Comparison of ENCODE assay signal across 9 cellular contexts in the genomic region with DNA sequence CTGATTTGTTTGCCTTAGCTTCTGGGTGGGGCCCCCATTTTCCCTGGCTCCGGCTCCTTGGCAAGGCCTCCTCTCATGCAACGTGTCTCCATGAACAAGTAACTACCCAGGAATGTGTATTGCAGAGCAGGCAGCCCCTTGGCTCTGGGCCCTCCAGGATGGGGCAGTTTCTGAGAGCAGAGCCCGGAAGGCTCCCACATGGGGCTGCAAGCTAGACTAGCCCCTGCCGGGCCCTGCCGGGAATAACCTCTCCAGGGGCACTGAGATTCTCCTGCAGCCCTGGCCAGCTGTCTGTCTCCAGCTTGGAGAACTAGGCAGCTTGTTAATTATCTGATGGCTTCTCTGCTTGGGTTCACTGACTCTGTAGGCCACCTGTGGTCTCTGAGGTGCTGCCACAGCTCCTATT.
DNase-seq lines count a peak whose midpoint lies in the region; ATAC-seq, FAIRE-seq and TF ChIP-seq lines count a peak whose summit lies in the region.
"Had no signal": no experiment of that assay in that cellular context is flagged by ENCODE, and none has a peak within 500 bp of the region (broad histone marks: within the 10 kb centered on the region; RNA-seq: fewer than 3 reads in every experiment).

No MANE protein-coding gene starts in this region.

- H3K36me3 ChIP-seq in bronchial epithelial cell (ENCODE audit: control insufficient read depth, insufficient read depth, low read length), result no peaks in the 10 kb centered on the region
- H3K36me3 ChIP-seq in tibial artery, result no peaks in the 10 kb centered on the region

- no peak for FAIRE-seq in bronchial epithelial cell (lab: Jason Lieb, UNC)
- FAIRE-seq: GM12878 had no signal

- TF ChIP-seq CTCF in bronchial epithelial cell (IDR thresholded peaks at IDR 0.05; ENCODE audit: insufficient read depth, low read length, severe bottlenecking), result no peak
- TF ChIP-seq CTCF in tibial artery (IDR thresholded peaks at IDR 0.05), result no peak

- H3K27me3 ChIP-seq in bronchial epithelial cell (ENCODE audit: control insufficient read depth, insufficient read depth, low read length), result no peaks in the 10 kb centered on the region
- no peaks in the 10 kb centered on the region for H3K27me3 ChIP-seq in tibial artery

- ATAC-seq in activated CD4-positive, CD25-positive, alpha-beta regulatory T cell treated with anti-CD3 and anti-CD28 coated beads, Interleukin-2, amount 50 U/mL, for 24 hours, result no peak
- no peak for ATAC-seq in GM21526 (IDR thresholded peaks at IDR 0.05; ENCODE audit: low FRiP score, unreplicated experiment)
- ATAC-seq in HG03139 (IDR thresholded peaks at IDR 0.05; ENCODE audit: unreplicated experiment), result no peak
- ATAC-seq: GM12878 had no signal

- no peaks in the 10 kb centered on the region for H3K9me3 ChIP-seq in tibial artery

- H3K4me3 ChIP-seq in bronchial epithelial cell (ENCODE audit: low read depth, low read length) (no peak overlapping the region), tibial artery (no peak overlapping the region)
- H3K4me3 ChIP-seq: GM12878 had no signal

- intact Hi-C loops in tibial artery (cut with DNase I; ENCODE audit: low total_unique reads), result no loop called here

- H3K4me1 ChIP-seq in tibial artery, result peaks cover 0 to 60% (median 39%) of the 10 kb centered on the region in 4 donors

- DNase-seq in HK-2 (ENCODE audit: unreplicated experiment) (peak; percentile 77), bronchial epithelial cell (ENCODE audit: low read depth) (peak; percentile 59), kidney tubule cell (ENCODE audit: low spot score) (peak; percentile 92), tibial artery (peak; percentile 70 to 85)
- DNase-seq in activated CD4-positive, alpha-beta T cell treated with anti-CD3 and anti-CD28 coated beads for 48 hours, result no peak

- peak overlapping the region in 1 of 2 donors; percentile 44 for H3K27ac ChIP-seq in tibial artery
